Comparison of ENCODE assay signal across 9 cellular contexts in genomic region chr4:71941001-71941400, GRCh38.
DNase-seq lines count a peak whose midpoint lies in the region; ATAC-seq and TF ChIP-seq lines count a peak whose summit lies in the region.
"Had no signal": no experiment of that assay in that cellular context is flagged by ENCODE, and none has a peak within 500 bp of the region (broad histone marks: within the 10 kb centered on the region; RNA-seq: fewer than 3 reads in every experiment).

No MANE protein-coding gene starts in this region.

- no peaks in the 10 kb centered on the region for H3K27me3 Mint-ChIP-seq in activated T-helper 2 cell treated with anti-CD3 and anti-CD28 coated beads, Interferon-gamma antibody, Interleukin-2, Interleukin-4, amounts not matched to agents 10 μg/mL and 5 μg/mL and 100 μg/mL, durations not matched to agents 14 hours and 24 hours and 36 hours (ENCODE audit: low read depth)
- H3K27me3 Mint-ChIP-seq: activated CD4-positive, alpha-beta memory T cell treated with anti-CD3 and anti-CD28 coated beads for 36 hours had no signal

- no peak overlapping the region for H3K4me3 ChIP-seq in sigmoid colon

- no peaks in the 10 kb centered on the region for H3K4me1 Mint-ChIP-seq in activated T-helper 2 cell treated with anti-CD3 and anti-CD28 coated beads, Interferon-gamma antibody, Interleukin-2, Interleukin-4, amounts not matched to agents 10 μg/mL and 5 μg/mL and 100 μg/mL, durations not matched to agents 14 hours and 24 hours and 36 hours (ENCODE audit: low read depth)

- no peak for TF ChIP-seq CTCF in GM13976 (IDR thresholded peaks at IDR 0.05; ENCODE audit: borderline replicate concordance, control extremely low read depth, extremely low read depth, insufficient read depth, missing control alignments)
- no peak for TF ChIP-seq CTCF in sigmoid colon (IDR thresholded peaks at IDR 0.05)

- H3K27me3 ChIP-seq in sigmoid colon, result no peaks in the 10 kb centered on the region

- H3K36me3 Mint-ChIP-seq in activated T-helper 2 cell treated with anti-CD3 and anti-CD28 coated beads, Interferon-gamma antibody, Interleukin-2, Interleukin-4, amounts not matched to agents 10 μg/mL and 5 μg/mL and 100 μg/mL, durations not matched to agents 14 hours and 24 hours and 36 hours (ENCODE audit: low read depth), result no peaks in the 10 kb centered on the region
- H3K36me3 Mint-ChIP-seq: activated CD4-positive, alpha-beta memory T cell treated with anti-CD3 and anti-CD28 coated beads for 36 hours had no signal

- no peak for ATAC-seq in HG03045 (IDR thresholded peaks at IDR 0.05; ENCODE audit: unreplicated experiment)
- ATAC-seq in stimulated activated naive CD8-positive, alpha-beta T cell treated with anti-CD3 and anti-CD28 coated beads, Interleukin-15, Interleukin-2, amounts not matched to agents 100 U/mL and 50 U/mL, for 24 hours, result no peak

- no peaks in the 10 kb centered on the region for H3K4me1 ChIP-seq in sigmoid colon

- no peak overlapping the region for H3K27ac Mint-ChIP-seq in activated T-helper 2 cell treated with anti-CD3 and anti-CD28 coated beads, Interferon-gamma antibody, Interleukin-2, Interleukin-4, amounts not matched to agents 10 μg/mL and 5 μg/mL and 100 μg/mL, durations not matched to agents 14 hours and 24 hours and 36 hours
- H3K27ac Mint-ChIP-seq: activated CD4-positive, alpha-beta memory T cell treated with anti-CD3 and anti-CD28 coated beads for 36 hours had no signal

- no peak for TF ChIP-seq EP300 in sigmoid colon (IDR thresholded peaks at IDR 0.05)

- peaks cover 7% of the 10 kb centered on the region for H3K9me3 Mint-ChIP-seq in activated T-helper 2 cell treated with anti-CD3 and anti-CD28 coated beads, Interferon-gamma antibody, Interleukin-2, Interleukin-4, amounts not matched to agents 10 μg/mL and 5 μg/mL and 100 μg/mL, durations not matched to agents 14 hours and 24 hours and 36 hours

- no peak overlapping the region for H3K4me3 Mint-ChIP-seq in activated T-helper 2 cell treated with anti-CD3 and anti-CD28 coated beads, Interferon-gamma antibody, Interleukin-2, Interleukin-4, amounts not matched to agents 10 μg/mL and 5 μg/mL and 100 μg/mL, durations not matched to agents 14 hours and 24 hours and 36 hours (ENCODE audit: low read depth)
- H3K4me3 Mint-ChIP-seq: activated CD4-positive, alpha-beta memory T cell treated with anti-CD3 and anti-CD28 coated beads for 36 hours had no signal

- TF ChIP-seq POLR2A in sigmoid colon (IDR thresholded peaks at IDR 0.05), result no peak

- no peaks in the 10 kb centered on the region for H3K9me3 ChIP-seq in sigmoid colon

- DNase-seq in AG20443 (ENCODE audit: low spot score) (peak; percentile 17), GM13976 (ENCODE audit: low spot score) (peak; percentile 11), OCI-M1 (lab: John Stamatoyannopoulos, UW) (peak; percentile 49), globus pallidus (ENCODE audit: low spot score) (peak; percentile 2), sigmoid colon (no peak)
- no peak for DNase-seq in activated T-helper 2 cell treated with anti-CD3 and anti-CD28 coated beads, Interferon-gamma antibody, Interleukin-2, Interleukin-4, amounts not matched to agents 10 μg/mL and 5 μg/mL and 100 μg/mL, durations not matched to agents 14 hours and 24 hours and 36 hours (ENCODE audit: low spot score)
- no peak for DNase-seq in stimulated activated naive CD8-positive, alpha-beta T cell treated with anti-CD3 and anti-CD28 coated beads, Interleukin-15, Interleukin-2, amounts not matched to agents 100 U/mL and 50 U/mL, for 24 hours
- DNase-seq: activated CD4-positive, alpha-beta memory T cell treated with anti-CD3 and anti-CD28 coated beads for 36 hours had no signal

- WGBS in sigmoid colon, 2 donors, result 17 to 48% methylated on average over 1 of the region's 1 CpG

- H3K36me3 ChIP-seq in sigmoid colon, result no peaks in the 10 kb centered on the region

- intact Hi-C loops in activated T-helper 2 cell treated with anti-CD3 and anti-CD28 coated beads, Interferon-gamma antibody, Interleukin-2, Interleukin-4, amounts not matched to agents 10 μg/mL and 5 μg/mL and 100 μg/mL, durations not matched to agents 14 hours and 24 hours and 36 hours (cut with micrococcal nuclease), result no loop called here
- intact Hi-C loops in sigmoid colon (cut with DNase I), result no loop called here

- in situ Hi-C loops in GM13976 (cut with MboI; ENCODE audit: low sequenced_read_pairs, unreplicated experiment), result no loop called here

- no peak overlapping the region for H3K27ac ChIP-seq in sigmoid colon

Comparison
In these comparisons a context has a peak if more than half of its experiments do, and no peak if none do; other contexts are left out.
1. DNase-seq: peak in AG20443 (single experiment), GM13976 (single experiment), OCI-M1 (single experiment) and globus pallidus (single experiment); none in activated T-helper 2 cell treated with anti-CD3 and anti-CD28 coated beads, Interferon-gamma antibody, Interleukin-2, Interleukin-4, amounts not matched to agents 10 μg/mL and 5 μg/mL and 100 μg/mL, durations not matched to agents 14 hours and 24 hours and 36 hours (single experiment), stimulated activated naive CD8-positive, alpha-beta T cell treated with anti-CD3 and anti-CD28 coated beads, Interleukin-15, Interleukin-2, amounts not matched to agents 100 U/mL and 50 U/mL, for 24 hours (single experiment) and sigmoid colon (single experiment).